In the genomic region with DNA sequence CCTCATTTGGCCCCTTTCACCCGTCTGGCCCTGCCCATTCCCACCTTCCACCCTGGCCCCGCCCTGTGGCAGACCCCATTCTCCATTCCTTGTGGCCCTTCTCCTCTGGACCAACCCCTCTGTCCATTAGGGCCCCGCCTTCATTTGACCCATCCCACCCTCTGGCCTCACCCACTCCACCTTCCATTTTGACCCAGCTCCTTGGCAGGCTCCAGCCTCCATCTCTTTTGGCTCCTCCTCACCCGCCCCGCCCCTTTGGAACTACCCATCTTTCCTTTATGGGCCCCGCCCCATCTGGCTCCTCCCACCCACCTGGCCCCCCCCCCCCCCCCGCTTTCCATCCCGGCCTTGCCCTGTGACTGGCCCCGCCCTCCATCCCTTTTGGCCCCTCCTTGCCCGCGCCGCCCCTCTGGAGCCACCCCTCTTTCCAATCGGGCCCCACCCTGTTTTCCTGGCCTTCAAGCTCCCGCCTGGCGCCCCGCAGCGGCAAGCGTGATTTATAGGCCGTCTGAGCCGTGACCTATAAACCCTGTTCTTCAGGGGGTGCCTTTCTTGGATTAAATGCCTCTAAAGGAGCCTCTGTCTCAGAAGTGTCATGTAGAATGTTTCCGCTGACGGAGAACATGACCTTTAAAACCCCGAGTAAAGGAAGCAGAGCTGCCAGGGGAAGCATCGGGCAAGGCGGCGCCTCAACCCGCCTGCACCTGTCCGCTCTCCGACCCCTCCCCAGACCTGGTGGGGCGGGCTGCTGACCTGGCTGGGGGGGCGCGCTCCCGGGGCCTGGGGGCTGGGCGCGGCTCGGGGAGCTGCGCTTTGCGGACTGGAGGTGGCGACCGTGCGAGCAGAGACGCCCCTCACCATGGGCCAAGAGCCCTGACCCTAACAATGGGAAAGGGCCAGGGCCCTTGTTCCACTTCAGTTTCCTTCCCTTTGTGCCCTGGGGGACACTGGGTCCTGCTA, we compare ENCODE assay signal across 8 cellular contexts.
DNase-seq lines count a peak whose midpoint lies in the region; ATAC-seq and TF ChIP-seq lines count a peak whose summit lies in the region.

No MANE protein-coding gene starts in this region.

- WGBS in body of pancreas, 2 donors = 8 to 21% methylated on average over 14 to 42 of the region's 42 CpGs

- H3K4me3 ChIP-seq in body of pancreas (no peak overlapping the region), brain microvascular endothelial cell (ENCODE audit: low read depth, low read length) (no peak overlapping the region)

- DNase-seq in SK-MEL-5 (ENCODE audit: low read depth, low spot score) = peak; percentile 85
- DNase-seq in body of pancreas = peak; percentile 34 to 49 (median 43)
- DNase-seq in memory B cell (ENCODE audit: low spot score in 2 of 2) = no peak
- peak; percentile 34 to 58 for DNase-seq in stimulated activated effector memory CD8-positive, alpha-beta T cell treated with anti-CD3 and anti-CD28 coated beads, Interleukin-12 subunit alpha, Interleukin-12 subunit beta, amount 100 ng/mL, for 72 hours (ENCODE audit: low spot score in 2 of 2)
- no peak for DNase-seq in NCI-H2107 (lab: John Stamatoyannopoulos, UW)
- no peak for DNase-seq in brain microvascular endothelial cell

- no peak overlapping the region for H3K27ac ChIP-seq in body of pancreas
- H3K27ac ChIP-seq in brain microvascular endothelial cell = no peak overlapping the region

- ATAC-seq in HG03139 (IDR thresholded peaks at IDR 0.05; ENCODE audit: unreplicated experiment) (peak; percentile 18), body of pancreas (peak; percentile 25), memory B cell (ENCODE audit: low read depth) (peak; percentile 17), GM21528 (IDR thresholded peaks at IDR 0.05; ENCODE audit: low FRiP score, unreplicated experiment) (no peak)
- peak; percentile 64 for ATAC-seq in stimulated activated effector memory CD8-positive, alpha-beta T cell treated with anti-CD3 and anti-CD28 coated beads, Interleukin-12 subunit alpha, Interleukin-12 subunit beta, amount 100 ng/mL, for 72 hours

- no peaks in the 10 kb centered on the region for H3K9me3 ChIP-seq in body of pancreas

- in situ Hi-C loops in SK-MEL-5 (cut with HindIII; ENCODE audit: low pct_unique_long_range_greater_than_20kb, low sequenced_read_pairs) = no loop called here
- in situ Hi-C loops in brain microvascular endothelial cell (cut with HindIII; ENCODE audit: low pct_ligation_motif_present, low sequenced_read_pairs) = no loop called here

- no peaks in the 10 kb centered on the region for H3K36me3 ChIP-seq in body of pancreas (replicated peaks in 1 of 2; ENCODE audit: insufficient read depth in 1 of 2, low read depth in 2 of 2)
- H3K36me3 ChIP-seq in brain microvascular endothelial cell (replicated peaks) = no peaks in the 10 kb centered on the region

- TF ChIP-seq CTCF in body of pancreas (IDR thresholded peaks at IDR 0.05) (no peak), brain microvascular endothelial cell (IDR thresholded peaks at IDR 0.05; ENCODE audit: low read depth, low read length, missing control alignments) (no peak)

- peaks cover 9% of the 10 kb centered on the region for H3K4me1 Mint-ChIP-seq in memory B cell
- peaks cover 13% of the 10 kb centered on the region for H3K4me1 Mint-ChIP-seq in stimulated activated effector memory CD8-positive, alpha-beta T cell treated with anti-CD3 and anti-CD28 coated beads, Interleukin-12 subunit alpha, Interleukin-12 subunit beta, amount 100 ng/mL, for 72 hours

- no peak for TF ChIP-seq POLR2A in body of pancreas (IDR thresholded peaks at IDR 0.05)

- H3K27me3 Mint-ChIP-seq in memory B cell = peaks cover 39% of the 10 kb centered on the region

- H3K4me1 ChIP-seq in body of pancreas = peaks cover 15% of the 10 kb centered on the region

- H3K27me3 ChIP-seq in body of pancreas (peaks cover 0 to 9% of the 10 kb centered on the region in 2 donors), brain microvascular endothelial cell (replicated peaks) (peaks cover 7% of the 10 kb centered on the region)

- H3K27ac Mint-ChIP-seq in memory B cell = no peak overlapping the region
- H3K27ac Mint-ChIP-seq in stimulated activated effector memory CD8-positive, alpha-beta T cell treated with anti-CD3 and anti-CD28 coated beads, Interleukin-12 subunit alpha, Interleukin-12 subunit beta, amount 100 ng/mL, for 72 hours = no peak overlapping the region

- intact Hi-C loops in body of pancreas (cut with DNase I) = no loop called here

- H3K9me3 Mint-ChIP-seq in memory B cell = peaks cover 1% of the 10 kb centered on the region
- no peaks in the 10 kb centered on the region for H3K9me3 Mint-ChIP-seq in stimulated activated effector memory CD8-positive, alpha-beta T cell treated with anti-CD3 and anti-CD28 coated beads, Interleukin-12 subunit alpha, Interleukin-12 subunit beta, amount 100 ng/mL, for 72 hours

- H3K36me3 Mint-ChIP-seq in memory B cell = peaks cover 2% of the 10 kb centered on the region
- H3K36me3 Mint-ChIP-seq in stimulated activated effector memory CD8-positive, alpha-beta T cell treated with anti-CD3 and anti-CD28 coated beads, Interleukin-12 subunit alpha, Interleukin-12 subunit beta, amount 100 ng/mL, for 72 hours = no peaks in the 10 kb centered on the region

- H3K4me3 Mint-ChIP-seq in memory B cell = peak overlapping the region; percentile 70
- H3K4me3 Mint-ChIP-seq in stimulated activated effector memory CD8-positive, alpha-beta T cell treated with anti-CD3 and anti-CD28 coated beads, Interleukin-12 subunit alpha, Interleukin-12 subunit beta, amount 100 ng/mL, for 72 hours = peak overlapping the region; percentile 67

Comparison
In these comparisons a context has a peak if more than half of its experiments do, and no peak if none do; other contexts are left out.
1. DNase-seq: peak in SK-MEL-5 (single experiment), body of pancreas (4 of 4) and stimulated activated effector memory CD8-positive, alpha-beta T cell treated with anti-CD3 and anti-CD28 coated beads, Interleukin-12 subunit alpha, Interleukin-12 subunit beta, amount 100 ng/mL, for 72 hours (2 of 2); none in memory B cell (0 of 2), NCI-H2107 (single experiment) and brain microvascular endothelial cell (single experiment).